Comparison of ENCODE assay signal across 10 cellular contexts in genomic region chr6:11263185-11263817, GRCh38. TPM values are rescaled to one million over a fixed set of nuclear protein-coding genes. Genes with fewer than 3 reads are reported as not detected.
DNase-seq lines count a peak whose midpoint lies in the region; ATAC-seq, FAIRE-seq and TF ChIP-seq lines count a peak whose summit lies in the region.
"Had no signal": no experiment of that assay in that cellular context is flagged by ENCODE, and none has a peak within 500 bp of the region (broad histone marks: within the 10 kb centered on the region; RNA-seq: fewer than 3 reads in every experiment).

No MANE protein-coding gene starts in this region.

- peak overlapping the region; percentile 80 for H3K27ac Mint-ChIP-seq in stimulated activated effector memory CD8-positive, alpha-beta T cell treated with anti-CD3 and anti-CD28 coated beads, Interleukin-12 subunit alpha, Interleukin-12 subunit beta, amount 100 ng/mL, for 72 hours

- peak overlapping the region; percentile 22 to 60 for H3K9ac ChIP-seq in kidney (ENCODE audit: low read length in 2 of 2)

- FAIRE-seq in kidney (lab: Jason Lieb, UNC), result peak; percentile 11

- TF ChIP-seq CTCF in astrocyte of the spinal cord (IDR thresholded peaks at IDR 0.05; ENCODE audit: low read depth, low read length) (no peak), kidney (IDR thresholded peaks at IDR 0.05; ENCODE audit: borderline replicate concordance, extremely low read depth, insufficient read depth) (no peak)

- intact Hi-C loops in kidney (cut with DNase I), result no loop called here

- no peak overlapping the region for H3K4me3 ChIP-seq in astrocyte of the spinal cord (ENCODE audit: low read depth, low read length)
- peak overlapping the region; percentile 13 to 26 for H3K4me3 ChIP-seq in kidney (ENCODE audit: low read length in 2 of 2)

- peaks cover 48% of the 10 kb centered on the region for H3K4me1 Mint-ChIP-seq in stimulated activated effector memory CD8-positive, alpha-beta T cell treated with anti-CD3 and anti-CD28 coated beads, Interleukin-12 subunit alpha, Interleukin-12 subunit beta, amount 100 ng/mL, for 72 hours

- H3K9me3 ChIP-seq in kidney (ENCODE audit: control insufficient read depth in 1 of 2, low read length in 2 of 2), result no peaks in the 10 kb centered on the region

- peaks cover 11 to 22% of the 10 kb centered on the region in 2 donors for H3K4me1 ChIP-seq in kidney (ENCODE audit: control insufficient read depth in 1 of 2, insufficient read depth in 1 of 2, low read depth in 1 of 2, low read length in 2 of 2)

- in situ Hi-C loops in astrocyte of the spinal cord (cut with HindIII; ENCODE audit: low sequenced_read_pairs), result no loop called here

- H3K36me3 Mint-ChIP-seq in stimulated activated effector memory CD8-positive, alpha-beta T cell treated with anti-CD3 and anti-CD28 coated beads, Interleukin-12 subunit alpha, Interleukin-12 subunit beta, amount 100 ng/mL, for 72 hours, result peaks cover 2% of the 10 kb centered on the region

- no peak for ATAC-seq in stimulated activated effector memory CD8-positive, alpha-beta T cell treated with anti-CD3 and anti-CD28 coated beads, Interleukin-12 subunit alpha, Interleukin-12 subunit beta, amount 100 ng/mL, for 72 hours
- ATAC-seq in HG03442 (IDR thresholded peaks at IDR 0.05; ENCODE audit: unreplicated experiment), result no peak
- ATAC-seq in stimulated activated naive CD8-positive, alpha-beta T cell treated with anti-CD3 and anti-CD28 coated beads, Interleukin-15, Interleukin-2, amounts not matched to agents 100 U/mL and 50 U/mL, for 24 hours, result no peak

- no peaks in the 10 kb centered on the region for H3K36me3 ChIP-seq in kidney (ENCODE audit: control insufficient read depth in 1 of 2, insufficient read depth in 2 of 2, low read length in 2 of 2)

- peak overlapping the region; percentile 69 to 83 for H3K27ac ChIP-seq in kidney (ENCODE audit: low read depth in 2 of 2, low read length in 2 of 2)
- H3K27ac ChIP-seq: VCaP had no signal

- H3K4me3 Mint-ChIP-seq in stimulated activated effector memory CD8-positive, alpha-beta T cell treated with anti-CD3 and anti-CD28 coated beads, Interleukin-12 subunit alpha, Interleukin-12 subunit beta, amount 100 ng/mL, for 72 hours, result no peak overlapping the region

- H3K9me3 Mint-ChIP-seq in stimulated activated effector memory CD8-positive, alpha-beta T cell treated with anti-CD3 and anti-CD28 coated beads, Interleukin-12 subunit alpha, Interleukin-12 subunit beta, amount 100 ng/mL, for 72 hours, result no peaks in the 10 kb centered on the region

- DNase-seq in HK-2 (ENCODE audit: unreplicated experiment) (peak; percentile 75), astrocyte of the spinal cord (ENCODE audit: low read depth, low spot score) (peak; percentile 80), kidney (peak; percentile 81), NCI-H1694 (lab: John Stamatoyannopoulos, UW) (no peak), COLO668 (lab: John Stamatoyannopoulos, UW; ENCODE audit: unreplicated experiment) (no peak)
- no peak for DNase-seq in stimulated activated effector memory CD8-positive, alpha-beta T cell treated with anti-CD3 and anti-CD28 coated beads, Interleukin-12 subunit alpha, Interleukin-12 subunit beta, amount 100 ng/mL, for 72 hours (ENCODE audit: low spot score in 2 of 2)
- DNase-seq in stimulated activated naive CD8-positive, alpha-beta T cell treated with anti-CD3 and anti-CD28 coated beads, Interleukin-15, Interleukin-2, amounts not matched to agents 100 U/mL and 50 U/mL, for 24 hours, result no peak
- DNase-seq: retina had no signal

RNA-seq across cellular contexts. Expression of gene NEDD9, which starts 30.8 kb away (rescaled TPM):
- total RNA-seq in kidney, result 101 TPM
- polyA plus RNA-seq in kidney (ENCODE audit: insufficient read depth, low read depth, low replicate concordance), result 19.2 TPM

Comparison
In these comparisons a context has a peak if more than half of its experiments do, and no peak if none do; other contexts are left out.
1. DNase-seq: peak in HK-2 (single experiment), astrocyte of the spinal cord (single experiment) and kidney (single experiment); none in stimulated activated effector memory CD8-positive, alpha-beta T cell treated with anti-CD3 and anti-CD28 coated beads, Interleukin-12 subunit alpha, Interleukin-12 subunit beta, amount 100 ng/mL, for 72 hours (0 of 2), NCI-H1694 (single experiment), COLO668 (single experiment) and stimulated activated naive CD8-positive, alpha-beta T cell treated with anti-CD3 and anti-CD28 coated beads, Interleukin-15, Interleukin-2, amounts not matched to agents 100 U/mL and 50 U/mL, for 24 hours (single experiment).